Comparison of ENCODE assay signal across 25 cellular contexts in the genomic region with DNA sequence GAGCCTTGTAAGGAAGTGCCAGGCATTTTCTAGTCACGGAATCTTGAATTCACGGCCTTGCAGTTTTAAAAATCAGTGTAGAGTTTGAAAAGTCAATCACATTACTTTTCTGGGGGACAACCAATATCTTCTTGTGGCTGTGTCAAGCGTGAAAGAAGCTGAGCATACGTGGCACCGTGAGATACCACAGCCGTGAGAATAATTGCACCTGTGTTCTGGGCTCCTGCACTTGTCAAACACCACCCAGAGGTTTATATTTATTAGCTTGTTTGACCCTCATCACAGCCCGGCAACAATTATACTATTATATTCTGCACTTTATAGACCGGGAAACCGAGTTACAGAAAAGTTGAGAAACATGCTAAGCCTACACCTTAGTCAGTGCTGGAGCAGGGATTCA.
"Had no signal": no experiment of that assay in that cellular context is flagged by ENCODE, and none has a peak within 500 bp of the region (broad histone marks: within the 10 kb centered on the region; RNA-seq: fewer than 3 reads in every experiment).

No MANE protein-coding gene starts in this region.

- FAIRE-seq: bronchial epithelial cell had no signal

- ATAC-seq: activated CD4-positive, alpha-beta T cell treated with anti-CD3 and anti-CD28 coated beads for 36 hours; activated CD8-positive, alpha-beta memory T cell treated with anti-CD3 and anti-CD28 coated beads, Interleukin-2, amount 10 ng/mL, durations not matched to agents 7 days and 5 days; activated CD8-positive, alpha-beta T cell treated with anti-CD3 and anti-CD28 coated beads, Interleukin-2, amount 10 ng/mL, durations not matched to agents 7 days and 5 days; activated naive CD4-positive, alpha-beta T cell treated with anti-CD3 and anti-CD28 coated beads, Interleukin-2, amount 50 U/mL, for 72 hours; esophagus mucosa; gastrocnemius medialis had no signal

- H3K4me3 ChIP-seq: ascending aorta, coronary artery, dorsolateral prefrontal cortex, gastrocnemius medialis had no signal

- H3K27me3 ChIP-seq: ascending aorta, brain microvascular endothelial cell had no signal

- H3K9me3 ChIP-seq: ascending aorta, gastrocnemius medialis had no signal

- H3K27ac ChIP-seq: ascending aorta, brain microvascular endothelial cell, coronary artery, dorsolateral prefrontal cortex, gastrocnemius medialis had no signal

- H3K4me1 ChIP-seq: ascending aorta, gastrocnemius medialis had no signal

- DNase-seq: activated CD4-positive, alpha-beta memory T cell treated with anti-CD3 and anti-CD28 coated beads for 36 hours; activated CD4-positive, alpha-beta T cell treated with anti-CD3 and anti-CD28 coated beads for 36 hours; activated CD4-positive, alpha-beta T cell treated with anti-CD3 and anti-CD28 coated beads, Interleukin-2, amount 10 ng/mL, durations not matched to agents 24 days and 14 days; activated CD4-positive, CD25-positive, alpha-beta regulatory T cell; activated CD4-positive, CD25-positive, alpha-beta regulatory T cell treated with anti-CD3 and anti-CD28 coated beads, Interleukin-2, amount 50 U/mL, for 72 hours; activated CD8-positive, alpha-beta memory T cell treated with anti-CD3 and anti-CD28 coated beads, Interleukin-2, amount 10 ng/mL, durations not matched to agents 7 days and 5 days; activated CD8-positive, alpha-beta memory T cell treated with anti-CD3 and anti-CD28 coated beads, Interleukin-2, amount 50 U/mL, for 4 hours; activated CD8-positive, alpha-beta T cell treated with anti-CD3 and anti-CD28 coated beads, Interleukin-2, amount 10 ng/mL, durations not matched to agents 7 days and 5 days; activated effector memory CD4-positive, alpha-beta T cell treated with anti-CD3 and anti-CD28 coated beads, Interleukin-2, amount 50 U/mL, for 16 hours; activated naive CD4-positive, alpha-beta T cell treated with anti-CD3 and anti-CD28 coated beads for 36 hours; activated naive CD8-positive, alpha-beta T cell treated with anti-CD3 and anti-CD28 coated beads, Interleukin-2, amount 10 ng/mL, durations not matched to agents 7 days and 5 days; activated T-cell treated with anti-CD3 and anti-CD28 coated beads, Interleukin-2, amount 50 U/mL, for 1 hour; activated T-cell treated with anti-CD3 and anti-CD28 coated beads, Interleukin-2, amount 50 U/mL, for 48 hours; brain microvascular endothelial cell; dorsolateral prefrontal cortex; effector memory CD4-positive, alpha-beta T cell; endodermal cell; foreskin fibroblast; gastrocnemius medialis; T-helper 2 cell had no signal

- H3K36me3 ChIP-seq: ascending aorta, brain microvascular endothelial cell, gastrocnemius medialis had no signal
